In the genomic region with DNA sequence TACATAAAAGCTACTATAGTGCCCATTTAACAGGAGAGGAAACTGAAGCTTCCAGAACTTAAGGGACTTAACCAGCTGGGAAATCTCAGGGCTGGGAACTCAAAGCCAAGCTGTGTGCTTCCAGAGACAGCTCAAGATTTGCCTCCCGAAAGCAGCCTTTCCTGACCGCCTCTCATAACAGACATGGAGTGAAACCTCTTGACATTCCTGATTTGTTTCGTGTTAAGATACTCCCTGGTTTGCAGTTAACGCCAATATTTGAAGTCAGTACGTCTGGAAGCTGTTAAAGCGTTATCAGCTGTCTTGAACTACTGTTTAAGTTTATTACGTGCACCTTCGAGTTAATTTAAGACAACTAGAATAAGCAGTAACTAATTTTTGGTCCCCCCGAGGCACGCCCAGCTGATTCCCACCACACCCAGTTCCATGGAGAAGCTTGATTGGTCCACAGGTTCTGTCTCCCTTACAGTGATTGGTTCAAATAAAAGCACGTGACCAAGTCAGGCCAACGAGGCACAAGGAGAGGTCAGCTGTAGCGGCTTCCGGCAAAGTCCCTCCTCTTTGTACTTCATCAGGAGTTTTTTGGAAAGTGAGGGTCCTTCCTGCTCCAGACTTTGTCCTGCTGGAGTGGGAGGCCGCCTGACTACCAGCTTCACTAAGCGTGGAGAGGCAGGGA, we compare ENCODE assay signal across 33 cellular contexts. TPM values are rescaled to one million over a fixed set of nuclear protein-coding genes. Genes with fewer than 3 reads are reported as not detected.
"Had no signal": no experiment of that assay in that cellular context is flagged by ENCODE, and none has a peak within 500 bp of the region (broad histone marks: within the 10 kb centered on the region; RNA-seq: fewer than 3 reads in every experiment).

No MANE protein-coding gene starts in this region.

- H3K27me3 ChIP-seq: MG63, SJCRH30 had no signal

- H3K9ac ChIP-seq: SK-N-SH had no signal

- DNase-seq: activated CD4-positive, alpha-beta T cell treated with anti-CD3 and anti-CD28 coated beads for 36 hours; activated CD4-positive, alpha-beta T cell treated with anti-CD3 and anti-CD28 coated beads, Interleukin-2, amount 10 ng/mL, durations not matched to agents 7 days and 5 days; activated CD4-positive, alpha-beta T cell treated with anti-CD3 and anti-CD28 coated beads, Interleukin-2, amount 50 U/mL, for 48 hours; activated CD8-positive, alpha-beta T cell treated with anti-CD3 and anti-CD28 coated beads, Interleukin-2, amount 10 ng/mL, durations not matched to agents 7 days and 5 days; activated gamma-delta T cell treated with Interleukin-2 at 50 U/mL for 16 hours; activated naive CD4-positive, alpha-beta T cell treated with anti-CD3 and anti-CD28 coated beads for 36 hours; activated T-cell treated with anti-CD3 and anti-CD28 coated beads, Interleukin-2, amount 50 U/mL, for 24 hours; anterior cingulate cortex; central memory CD4-positive, alpha-beta T cell; Kasumi-1; KG1; MG63; NCI-H1048; NCI-H1105 treated with DMSO at 0.1 percent for 48 hours; NCI-H1436; NCI-H1694; NCI-H1930; NCI-H2081 treated with DMSO at 0.1 percent for 48 hours; NCI-H345; NCI-H524 treated with DMSO at 0.1 percent for 48 hours; NK-92 treated with Interleukin-12 subunit alpha and Interleukin-12 subunit beta, amount 100 ng/mL, for 24 hours; OCI-M1; SHP77; SJCRH30; SK-N-SH had no signal

- ATAC-seq: activated CD4-positive, alpha-beta T cell treated with anti-CD3 and anti-CD28 coated beads for 36 hours; activated CD4-positive, CD25-positive, alpha-beta regulatory T cell treated with anti-CD3 and anti-CD28 coated beads, Interleukin-2, amount 50 U/mL, for 24 hours; activated CD8-positive, alpha-beta T cell treated with anti-CD3 and anti-CD28 coated beads, Interleukin-2, amount 10 ng/mL, durations not matched to agents 7 days and 5 days; activated naive CD4-positive, alpha-beta T cell treated with anti-CD3 and anti-CD28 coated beads, Interleukin-2, amount 50 U/mL, for 72 hours; Panc1 had no signal

- H3K4me3 ChIP-seq: MG63, SJCRH30 had no signal

- H3K27ac ChIP-seq: SJCRH30 had no signal

- H3K4me2 ChIP-seq: SK-N-SH had no signal

- H3K36me3 ChIP-seq: MG63, SJCRH30 had no signal

- H3K9me3 ChIP-seq: MG63, SJCRH30, SK-N-SH had no signal

- FAIRE-seq: bronchial epithelial cell, TTC549 had no signal

RNA-seq across cellular contexts. Expression of a gene that starts 8.9 kb away (rescaled TPM):
- total RNA-seq: activated CD4-positive, alpha-beta T cell treated with anti-CD3 and anti-CD28 coated beads for 36 hours; activated CD4-positive, alpha-beta T cell treated with anti-CD3 and anti-CD28 coated beads, Interleukin-2, amount 10 ng/mL, durations not matched to agents 7 days and 5 days; activated CD8-positive, alpha-beta T cell treated with anti-CD3 and anti-CD28 coated beads, Interleukin-2, amount 10 ng/mL, durations not matched to agents 7 days and 5 days; activated naive CD4-positive, alpha-beta T cell treated with anti-CD3 and anti-CD28 coated beads for 36 hours; activated naive CD4-positive, alpha-beta T cell treated with anti-CD3 and anti-CD28 coated beads, Interleukin-2, amount 50 U/mL, for 72 hours; activated T-helper 2 cell treated with anti-CD3 and anti-CD28 coated beads, Interferon-gamma antibody, Interleukin-2, Interleukin-4, amounts not matched to agents 10 μg/mL and 5 μg/mL and 100 μg/mL, durations not matched to agents 14 hours and 24 hours and 36 hours; bronchial epithelial cell; NCI-H460; RPMI7951; SJCRH30 had no signal
